ENCODE assay signal across 8 cellular contexts in the genomic region with DNA sequence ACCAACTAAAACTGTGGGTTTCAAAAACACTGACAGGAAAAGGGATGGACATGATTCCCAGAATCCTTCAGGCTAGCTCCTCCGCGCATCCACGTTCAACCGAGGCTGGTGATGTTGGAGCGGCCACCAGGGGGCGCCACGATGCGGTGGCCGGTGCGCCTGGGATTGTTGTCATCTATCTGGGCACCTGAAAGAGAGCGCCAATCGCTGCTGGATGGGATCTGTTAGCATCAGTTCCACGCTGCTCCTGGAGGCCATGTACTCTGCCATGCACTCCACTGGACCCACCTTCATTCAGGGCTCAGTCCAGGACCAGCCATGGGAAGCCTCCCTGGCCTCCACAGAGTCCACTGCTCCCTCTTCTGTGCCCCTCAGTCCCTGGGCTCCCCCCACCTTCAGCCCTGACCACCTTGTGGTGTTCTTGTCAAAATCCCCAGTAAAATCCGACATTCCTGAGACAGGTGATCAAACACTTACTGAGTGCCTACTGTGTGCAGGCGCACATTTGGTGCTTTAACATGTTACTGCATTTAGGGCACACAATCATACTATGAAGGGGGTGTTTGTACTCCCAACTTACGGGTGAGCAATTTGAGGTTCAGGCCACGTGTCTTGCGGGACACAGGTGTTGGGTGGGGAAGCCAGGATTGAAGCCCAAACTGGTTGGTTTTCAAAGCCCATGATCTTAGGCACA.
DNase-seq lines count a peak whose midpoint lies in the region; ATAC-seq and TF ChIP-seq lines count a peak whose summit lies in the region.

No MANE protein-coding gene starts in this region.

- TF ChIP-seq CTCF in KMS-11 (conservative IDR thresholded peaks at IDR 0.05; ENCODE audit: low read depth, low read length) (peak; percentile 62), retinal pigment epithelial cell (conservative IDR thresholded peaks at IDR 0.05; ENCODE audit: low read depth, low read length) (peak; percentile 62)

- POLR2A ChIA-PET in activated CD4-positive, alpha-beta memory T cell treated with anti-CD3 and anti-CD28 coated beads for 36 hours (lab: Charles Lee), result no interaction called here
- POLR2A ChIA-PET in activated CD4-positive, alpha-beta memory T cell treated with anti-CD3 and anti-CD28 coated beads, Interleukin-2, amount 10 ng/mL, durations not matched to agents 7 days and 5 days (lab: Charles Lee), result no interaction called here

- no peak overlapping the region for H2AFZ ChIP-seq in KMS-11 (ENCODE audit: low read depth)

- H3K27ac Mint-ChIP-seq in activated CD4-positive, alpha-beta memory T cell treated with anti-CD3 and anti-CD28 coated beads for 36 hours, result no peak overlapping the region
- no peak overlapping the region for H3K27ac Mint-ChIP-seq in activated CD4-positive, alpha-beta memory T cell treated with anti-CD3 and anti-CD28 coated beads, Interleukin-2, amount 10 ng/mL, durations not matched to agents 7 days and 5 days

- H3K36me3 Mint-ChIP-seq in activated CD4-positive, alpha-beta memory T cell treated with anti-CD3 and anti-CD28 coated beads for 36 hours, result no peaks in the 10 kb centered on the region
- no peaks in the 10 kb centered on the region for H3K36me3 Mint-ChIP-seq in activated CD4-positive, alpha-beta memory T cell treated with anti-CD3 and anti-CD28 coated beads, Interleukin-2, amount 10 ng/mL, durations not matched to agents 7 days and 5 days (ENCODE audit: low read depth)

- H3K27me3 ChIP-seq in KMS-11 (ENCODE audit: insufficient read depth, low read depth), result no peaks in the 10 kb centered on the region

- H3K4me1 ChIP-seq in KMS-11 (ENCODE audit: low read depth, poor library complexity, severe bottlenecking), result peaks cover 20% of the 10 kb centered on the region

- H3K79me2 ChIP-seq in KMS-11 (ENCODE audit: insufficient read depth, low read depth), result no peaks in the 10 kb centered on the region

- H3K27me3 Mint-ChIP-seq in activated CD4-positive, alpha-beta memory T cell treated with anti-CD3 and anti-CD28 coated beads for 36 hours, result no peaks in the 10 kb centered on the region
- no peaks in the 10 kb centered on the region for H3K27me3 Mint-ChIP-seq in activated CD4-positive, alpha-beta memory T cell treated with anti-CD3 and anti-CD28 coated beads, Interleukin-2, amount 10 ng/mL, durations not matched to agents 7 days and 5 days

- intact Hi-C loops in activated CD4-positive, alpha-beta memory T cell treated with anti-CD3 and anti-CD28 coated beads for 36 hours (cut with micrococcal nuclease), result no loop called here

- no peaks in the 10 kb centered on the region for H3K9me3 Mint-ChIP-seq in activated CD4-positive, alpha-beta memory T cell treated with anti-CD3 and anti-CD28 coated beads for 36 hours
- H3K9me3 Mint-ChIP-seq in activated CD4-positive, alpha-beta memory T cell treated with anti-CD3 and anti-CD28 coated beads, Interleukin-2, amount 10 ng/mL, durations not matched to agents 7 days and 5 days, result no peaks in the 10 kb centered on the region

- CTCF ChIA-PET in activated CD4-positive, alpha-beta memory T cell treated with anti-CD3 and anti-CD28 coated beads for 36 hours (lab: Charles Lee), result interaction anchor here (0.6 to 1.8 kb wide), 4 partner anchors 9 to 623 kb away, joined by 3 to 7 read pairs (median 4); no protein-coding TSS in a partner anchor
- CTCF ChIA-PET in activated CD4-positive, alpha-beta memory T cell treated with anti-CD3 and anti-CD28 coated beads, Interleukin-2, amount 10 ng/mL, durations not matched to agents 7 days and 5 days (lab: Charles Lee), result interaction anchor here (0.8 to 2.3 kb wide), 4 partner anchors 9 to 509 kb away, joined by 3 to 18 read pairs (median 3); no protein-coding TSS in a partner anchor

- no peaks in the 10 kb centered on the region for H3K36me3 ChIP-seq in KMS-11 (ENCODE audit: insufficient read depth)

- no peaks in the 10 kb centered on the region for H4K20me1 ChIP-seq in KMS-11 (ENCODE audit: insufficient read depth)

- H3K4me3 ChIP-seq in KMS-11 (IDR thresholded peaks at IDR 0.05; ENCODE audit: insufficient read depth, low read depth, low read length) (no peak overlapping the region), retinal pigment epithelial cell (ENCODE audit: low read length) (no peak overlapping the region)

- H3K4me1 Mint-ChIP-seq in activated CD4-positive, alpha-beta memory T cell treated with anti-CD3 and anti-CD28 coated beads for 36 hours (ENCODE audit: low read depth), result peaks cover 11% of the 10 kb centered on the region
- peaks cover 45% of the 10 kb centered on the region for H3K4me1 Mint-ChIP-seq in activated CD4-positive, alpha-beta memory T cell treated with anti-CD3 and anti-CD28 coated beads, Interleukin-2, amount 10 ng/mL, durations not matched to agents 7 days and 5 days

- H3K4me3 Mint-ChIP-seq in activated CD4-positive, alpha-beta memory T cell treated with anti-CD3 and anti-CD28 coated beads for 36 hours, result no peak overlapping the region
- no peak overlapping the region for H3K4me3 Mint-ChIP-seq in activated CD4-positive, alpha-beta memory T cell treated with anti-CD3 and anti-CD28 coated beads, Interleukin-2, amount 10 ng/mL, durations not matched to agents 7 days and 5 days

- ATAC-seq in esophagus mucosa (peak; percentile 17), GM18519 (IDR thresholded peaks at IDR 0.05; ENCODE audit: low FRiP score, unreplicated experiment) (no peak), GM21529 (IDR thresholded peaks at IDR 0.05; ENCODE audit: unreplicated experiment) (no peak)

- DNase-seq in activated CD4-positive, alpha-beta memory T cell treated with anti-CD3 and anti-CD28 coated beads for 36 hours, result peak; percentile 17
- DNase-seq in activated CD4-positive, alpha-beta memory T cell treated with anti-CD3 and anti-CD28 coated beads, Interleukin-2, amount 10 ng/mL, durations not matched to agents 7 days and 5 days, result no peak
- DNase-seq in retinal pigment epithelial cell (ENCODE audit: low read depth), result no peak
- DNase-seq in activated T-cell treated with anti-CD3 and anti-CD28 coated beads, Interleukin-2, amount 50 U/mL, for 1 hour, result no peak

- H3K27ac ChIP-seq in KMS-11, result no peak overlapping the region

- no peak overlapping the region for H3K4me2 ChIP-seq in KMS-11

- no peak overlapping the region for H3K9ac ChIP-seq in KMS-11
